In the genomic region with DNA sequence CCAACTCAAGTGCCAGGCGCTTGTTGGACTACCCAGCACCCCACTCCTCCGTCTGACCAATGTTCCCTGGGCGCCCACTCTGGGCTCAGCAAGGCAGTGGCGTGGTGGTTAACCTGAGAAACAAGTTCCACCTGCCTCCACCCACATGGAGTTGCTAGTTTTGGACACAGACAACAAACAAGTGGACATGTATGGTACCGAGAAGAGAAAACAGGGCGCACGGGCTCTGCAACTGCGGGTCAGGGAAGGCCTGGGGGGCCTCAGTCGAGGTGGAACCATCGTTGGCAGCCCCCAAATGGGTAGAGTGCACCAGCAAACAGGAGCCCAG, we compare ENCODE assay signal across 13 cellular contexts. TPM values are rescaled to one million over a fixed set of nuclear protein-coding genes. Genes with fewer than 3 reads are reported as not detected.
DNase-seq lines count a peak whose midpoint lies in the region; ATAC-seq, FAIRE-seq and TF ChIP-seq lines count a peak whose summit lies in the region.
"Had no signal": no experiment of that assay in that cellular context is flagged by ENCODE, and none has a peak within 500 bp of the region (broad histone marks: within the 10 kb centered on the region; RNA-seq: fewer than 3 reads in every experiment).

No MANE protein-coding gene starts in this region.

- WGBS in HepG2 (ENCODE audit: low lambda C conversion rate), result 93% methylated on average over 10 of the region's 10 CpGs

- intact Hi-C loops in HepG2 (cut with micrococcal nuclease; ENCODE audit: unreplicated experiment), result no loop called here

- no TSS peak for BruUV-seq in HepG2 (replicated peaks; lab: Mats Ljungman, UMichigan)

- peaks cover 64% of the 10 kb centered on the region for H3K79me2 ChIP-seq in HepG2 (ENCODE audit: insufficient read depth, low read length)

- DNase-seq in activated T-cell treated with anti-CD3 and anti-CD28 coated beads, Interleukin-2, amount 50 U/mL, for 24 hours, result no peak
- no peak for DNase-seq in activated T-cell treated with anti-CD3 and anti-CD28 coated beads for 4 hours
- DNase-seq in activated naive CD8-positive, alpha-beta T cell treated with anti-CD3 and anti-CD28 coated beads for 36 hours, result no peak
- no peak for DNase-seq in HepG2 (ENCODE audit: low spot score)
- no peak for DNase-seq in HK-2 (ENCODE audit: unreplicated experiment)
- DNase-seq in HEK293T (ENCODE audit: extremely low spot score), result no peak
- DNase-seq in GF-D8 (lab: John Stamatoyannopoulos, UW), result no peak
- DNase-seq: activated CD4-positive, alpha-beta T cell treated with anti-CD3 and anti-CD28 coated beads, Interleukin-2, amount 50 U/mL, for 4 hours; NCI-H510A; stimulated activated CD4-positive, alpha-beta T cell treated with anti-CD3 and anti-CD28 coated beads, Interleukin-4, amount 100 ng/mL, for 4 hours had no signal

- no peak for TF ChIP-seq RAD21 in HepG2 (CRISPR knock-in tag; IDR thresholded peaks at IDR 0.05)

- H3K27me3 Mint-ChIP-seq in activated T-cell treated with anti-CD3 and anti-CD28 coated beads, Interleukin-2, amount 50 U/mL, for 24 hours, result peaks cover 12% of the 10 kb centered on the region
- peaks cover 19% of the 10 kb centered on the region for H3K27me3 Mint-ChIP-seq in activated naive CD8-positive, alpha-beta T cell treated with anti-CD3 and anti-CD28 coated beads for 36 hours
- H3K27me3 Mint-ChIP-seq: memory B cell had no signal

- peak overlapping the region in 2 of 3 experiments; percentile 8 to 72; a peak in 3 of 6 replicates for H3K4me3 ChIP-seq in HepG2 (replicated peaks in 1 of 3; ENCODE audit: insufficient read depth in 1 of 3, low read depth in 2 of 3, low read length in 3 of 3)
- H3K4me3 ChIP-seq in subcutaneous abdominal adipose tissue (ENCODE audit: low read depth in 1 of 5, low read length in 5 of 5), result peak overlapping the region in 4 of 5 donors; percentile 8 to 67 (median 38)

- peaks cover 7% of the 10 kb centered on the region for H3K9me3 Mint-ChIP-seq in activated T-cell treated with anti-CD3 and anti-CD28 coated beads, Interleukin-2, amount 50 U/mL, for 24 hours
- H3K9me3 Mint-ChIP-seq in activated naive CD8-positive, alpha-beta T cell treated with anti-CD3 and anti-CD28 coated beads for 36 hours, result peaks cover 7% of the 10 kb centered on the region
- H3K9me3 Mint-ChIP-seq: memory B cell had no signal

- peak overlapping the region; percentile 48 for H3K27ac ChIP-seq in HepG2 (ENCODE audit: extremely low read length, insufficient read depth, low read length)
- H3K27ac ChIP-seq in subcutaneous abdominal adipose tissue (ENCODE audit: low read depth, low read length), result peak overlapping the region; percentile 45
- H3K27ac ChIP-seq: C4-2B had no signal

- H3K4me1 Mint-ChIP-seq in activated T-cell treated with anti-CD3 and anti-CD28 coated beads, Interleukin-2, amount 50 U/mL, for 24 hours (ENCODE audit: low read depth), result peaks cover 69% of the 10 kb centered on the region
- peaks cover 58% of the 10 kb centered on the region for H3K4me1 Mint-ChIP-seq in activated naive CD8-positive, alpha-beta T cell treated with anti-CD3 and anti-CD28 coated beads for 36 hours

- CTCF ChIA-PET in HepG2 (lab: Yijun Ruan, JAX; ENCODE audit: low intra/inter-chr PET ratio, low total read pairs) (no interaction called here), HEK293T (lab: Yijun Ruan, JAX) (no interaction called here)

- H3K4me1 ChIP-seq in HepG2 (ENCODE audit: insufficient read depth, low read length), result peaks cover 71% of the 10 kb centered on the region
- H3K4me1 ChIP-seq in subcutaneous abdominal adipose tissue (ENCODE audit: control insufficient read depth in 5 of 5, insufficient read depth in 5 of 5, low read length in 5 of 5), result peaks cover 10 to 45% (median 43%) of the 10 kb centered on the region in 5 donors

- no peaks in the 10 kb centered on the region; a peak in 1 of 5 replicates for H3K27me3 ChIP-seq in HepG2 (ENCODE audit: control insufficient read depth in 1 of 2, insufficient read depth in 2 of 2, low read length in 2 of 2)
- no peaks in the 10 kb centered on the region for H3K27me3 ChIP-seq in subcutaneous abdominal adipose tissue (ENCODE audit: control insufficient read depth in 5 of 5, insufficient read depth in 4 of 5, low read length in 5 of 5)

- no peak for ATAC-seq in HepG2

- TF ChIP-seq POLR2A in HepG2 (IDR thresholded peaks at IDR 0.05; ENCODE audit: insufficient read depth in 1 of 2, low read depth in 2 of 2, low read length in 2 of 2), result no peak

- TF ChIP-seq EP300 in HepG2 (IDR thresholded peaks at IDR 0.05; ENCODE audit: low read depth in 2 of 2, low read length in 2 of 2) (no peak), HepG2 (CRISPR knock-in tag; IDR thresholded peaks at IDR 0.05; ENCODE audit: borderline replicate concordance) (no peak)

- H3K9me3 ChIP-seq in HepG2 (ENCODE audit: low read length) (no peaks in the 10 kb centered on the region), subcutaneous abdominal adipose tissue (ENCODE audit: control insufficient read depth in 5 of 5, low read length in 5 of 5) (no peaks in the 10 kb centered on the region)

- no peak overlapping the region for H2AFZ ChIP-seq in HepG2 (ENCODE audit: low read length)

- FAIRE-seq in HepG2 (lab: Jason Lieb, UNC), result no peak

- POLR2A ChIA-PET in HepG2 (lab: Yijun Ruan, JAX) (interaction anchor here (1.6 kb wide), 1 partner anchor 168 kb away, joined by 3 read pairs; no protein-coding TSS in a partner anchor), HEK293T (lab: Yijun Ruan, JAX) (no interaction called here)

- peaks cover 59% of the 10 kb centered on the region for H3K36me3 Mint-ChIP-seq in activated T-cell treated with anti-CD3 and anti-CD28 coated beads, Interleukin-2, amount 50 U/mL, for 24 hours (ENCODE audit: low read depth)
- peaks cover 44% of the 10 kb centered on the region for H3K36me3 Mint-ChIP-seq in activated naive CD8-positive, alpha-beta T cell treated with anti-CD3 and anti-CD28 coated beads for 36 hours

- H4K20me1 ChIP-seq in HepG2 (ENCODE audit: insufficient read depth, low read length), result peaks cover 44% of the 10 kb centered on the region

- H3K9ac ChIP-seq in HepG2 (ENCODE audit: insufficient read depth, low read depth, low read length) (peak overlapping the region; percentile 33; the same call in 1 of the 2 replicates), subcutaneous abdominal adipose tissue (ENCODE audit: low read length in 5 of 5) (peak overlapping the region in 3 of 5 donors; percentile 9 to 53 (median 50))

- H3K36me3 ChIP-seq in HepG2 (replicated peaks in 1 of 2; ENCODE audit: control insufficient read depth in 1 of 2, insufficient read depth in 2 of 2, low read length in 2 of 2) (peaks cover 1 to 8% of the 10 kb centered on the region in 2 experiments; a peak in 2 of 5 replicates), subcutaneous abdominal adipose tissue (ENCODE audit: control insufficient read depth in 5 of 5, insufficient read depth in 5 of 5, low read length in 5 of 5) (peaks cover 0 to 6% (median 0%) of the 10 kb centered on the region in 5 donors)

- peak overlapping the region; percentile 59 for H3K27ac Mint-ChIP-seq in activated T-cell treated with anti-CD3 and anti-CD28 coated beads, Interleukin-2, amount 50 U/mL, for 24 hours
- peak overlapping the region; percentile 34 for H3K27ac Mint-ChIP-seq in activated naive CD8-positive, alpha-beta T cell treated with anti-CD3 and anti-CD28 coated beads for 36 hours

- peak overlapping the region; percentile 92 for H3K4me2 ChIP-seq in HepG2 (ENCODE audit: low read depth, low read length)

- in situ Hi-C loops in HepG2 (cut with HindIII; ENCODE audit: extremely low pct_ligation_motif_present, low pct_unique_long_range_greater_than_20kb), result no loop called here

- no peak for TF ChIP-seq CTCF in HepG2 (CRISPR knock-in tag; IDR thresholded peaks at IDR 0.05)

- peak overlapping the region; percentile 35 for H3K4me3 Mint-ChIP-seq in activated T-cell treated with anti-CD3 and anti-CD28 coated beads, Interleukin-2, amount 50 U/mL, for 24 hours
- H3K4me3 Mint-ChIP-seq in activated naive CD8-positive, alpha-beta T cell treated with anti-CD3 and anti-CD28 coated beads for 36 hours, result no peak overlapping the region

RNA-seq across cellular contexts. Expression of a gene that starts 2.5 kb away (rescaled TPM):
- total RNA-seq in activated naive CD8-positive, alpha-beta T cell treated with anti-CD3 and anti-CD28 coated beads for 36 hours, result 10 to 100 TPM; 17.2 to 18.6 TPM
- 7.9 and 9.6 TPM in 2 replicates for total RNA-seq in HepG2 (2016; rRNA removed; fragmentation: Illumina TruSeq; extraction: Trizol)
- 11.9 and 12.6 TPM in 2 replicates for total RNA-seq in HepG2 (2016; cell fraction: cytosol; rRNA removed; fragmentation: Illumina TruSeq; extraction: Trizol; ENCODE audit: low read depth)
- 10.4 and 13.2 TPM in 2 replicates for total RNA-seq in HepG2 (2016; cell fraction: insoluble cytoplasmic fraction; rRNA removed; fragmentation: Illumina TruSeq; extraction: Trizol)
- 8.0 and 11.3 TPM in 2 replicates for total RNA-seq in HepG2 (2016; cell fraction: membrane; rRNA removed; fragmentation: Illumina TruSeq; extraction: Trizol)
- total RNA-seq in HepG2 (2016; cell fraction: nucleus; rRNA removed; fragmentation: Illumina TruSeq; extraction: Trizol), result 8.0 and 17.5 TPM in 2 replicates
- polyA plus RNA-seq in HepG2 (2011; rRNA removed), result 22.9 and 25.7 TPM in 2 replicates
- 8.3 and 13.6 TPM in 2 replicates for polyA plus RNA-seq in HepG2 (2011; cell fraction: cytosol; rRNA removed)
- polyA plus RNA-seq in HepG2 (2011; cell fraction: nucleus; rRNA removed), result 54.0 and 67.5 TPM in 2 replicates
- polyA plus RNA-seq in HepG2 (2012), result 21.3 and 21.5 TPM in 2 replicates
- 1.2 and 1.7 TPM in 2 replicates for polyA plus RNA-seq in HepG2 (2016; cell fraction: cytosol; fragmentation: Illumina TruSeq; extraction: Trizol; ENCODE audit: low read depth)
- 9.7 and 15.4 TPM in 2 replicates for polyA plus RNA-seq in HepG2 (2016; cell fraction: insoluble cytoplasmic fraction; fragmentation: Illumina TruSeq; extraction: Trizol; ENCODE audit: low read depth)
- 4.1 and 4.8 TPM in 2 replicates for polyA plus RNA-seq in HepG2 (2016; cell fraction: membrane; fragmentation: Illumina TruSeq; extraction: Trizol; ENCODE audit: low read depth)
- polyA plus RNA-seq in HepG2 (2016; cell fraction: nucleus; fragmentation: Illumina TruSeq; extraction: Trizol; ENCODE audit: insufficient read depth, low read depth), result 29.5 and 34.6 TPM in 2 replicates
- polyA minus RNA-seq in HepG2 (2011; rRNA and poly(A)+ RNA removed; ENCODE audit: low replicate concordance), result 39.4 and 61.2 TPM in 2 replicates
- 16.5 and 19.2 TPM in 2 replicates for polyA minus RNA-seq in HepG2 (2011; cell fraction: cytosol; rRNA and poly(A)+ RNA removed)
- 37.2 and 38.9 TPM in 2 replicates for polyA minus RNA-seq in HepG2 (2011; cell fraction: nucleus; rRNA and poly(A)+ RNA removed)

RNA-seq across cellular contexts. Expression of a gene that starts 50.9 kb away (rescaled TPM):
- total RNA-seq in activated naive CD8-positive, alpha-beta T cell treated with anti-CD3 and anti-CD28 coated beads for 36 hours, result not detected
- total RNA-seq in HepG2 (2016; rRNA removed; fragmentation: Illumina TruSeq; extraction: Trizol), result not detected in 2 replicates
- not detected in 2 replicates for total RNA-seq in HepG2 (2016; cell fraction: cytosol; rRNA removed; fragmentation: Illumina TruSeq; extraction: Trizol; ENCODE audit: low read depth)
- not detected in 2 replicates for total RNA-seq in HepG2 (2016; cell fraction: insoluble cytoplasmic fraction; rRNA removed; fragmentation: Illumina TruSeq; extraction: Trizol)
- total RNA-seq in HepG2 (2016; cell fraction: membrane; rRNA removed; fragmentation: Illumina TruSeq; extraction: Trizol), result not detected in 2 replicates
- not detected in 2 replicates for total RNA-seq in HepG2 (2016; cell fraction: nucleus; rRNA removed; fragmentation: Illumina TruSeq; extraction: Trizol)
- not detected in 2 replicates for polyA plus RNA-seq in HepG2 (2011; rRNA removed)
- 0.07 TPM in 1 of 2 replicates, not detected in the other for polyA plus RNA-seq in HepG2 (2011; cell fraction: cytosol; rRNA removed)
- polyA plus RNA-seq in HepG2 (2011; cell fraction: nucleus; rRNA removed), result 0.19 and 0.31 TPM in 2 replicates
- 0.16 TPM in 1 of 2 replicates, not detected in the other for polyA plus RNA-seq in HepG2 (2012)
- not detected in 2 replicates for polyA plus RNA-seq in HepG2 (2016; cell fraction: cytosol; fragmentation: Illumina TruSeq; extraction: Trizol; ENCODE audit: low read depth)
- polyA plus RNA-seq in HepG2 (2016; cell fraction: insoluble cytoplasmic fraction; fragmentation: Illumina TruSeq; extraction: Trizol; ENCODE audit: low read depth), result not detected in 2 replicates
- polyA plus RNA-seq in HepG2 (2016; cell fraction: membrane; fragmentation: Illumina TruSeq; extraction: Trizol; ENCODE audit: low read depth), result not detected in 2 replicates
- polyA plus RNA-seq in HepG2 (2016; cell fraction: nucleus; fragmentation: Illumina TruSeq; extraction: Trizol; ENCODE audit: insufficient read depth, low read depth), result not detected in 2 replicates
- polyA minus RNA-seq in HepG2 (2011; rRNA and poly(A)+ RNA removed; ENCODE audit: low replicate concordance), result 78.3 TPM in 1 of 2 replicates, not detected in the other
- polyA minus RNA-seq in HepG2 (2011; cell fraction: cytosol; rRNA and poly(A)+ RNA removed), result not detected in 2 replicates
- not detected in 2 replicates for polyA minus RNA-seq in HepG2 (2011; cell fraction: nucleus; rRNA and poly(A)+ RNA removed)
